ENCODE assay signal across 15 cellular contexts in the genomic region with DNA sequence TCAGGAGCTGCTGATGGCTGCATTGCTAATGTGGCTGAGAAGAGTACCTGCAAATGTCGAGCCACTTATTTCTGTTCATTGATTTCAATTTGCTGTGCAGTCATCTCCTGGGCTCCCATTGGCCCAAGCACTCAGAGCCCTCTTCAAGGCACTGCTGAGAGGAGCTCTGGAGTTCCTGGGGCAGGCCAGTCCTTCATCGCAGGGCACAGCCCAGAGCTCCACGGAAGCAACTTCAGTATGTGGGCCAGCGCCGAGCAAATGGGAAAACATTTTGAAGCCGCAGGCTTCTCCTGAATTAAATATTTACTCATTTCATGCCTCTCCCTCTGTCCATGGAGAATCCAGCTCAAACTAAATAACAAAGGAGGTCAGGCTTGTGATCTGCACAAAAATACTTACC.
DNase-seq lines count a peak whose midpoint lies in the region; ATAC-seq, FAIRE-seq and TF ChIP-seq lines count a peak whose summit lies in the region.
"Had no signal": no experiment of that assay in that cellular context is flagged by ENCODE, and none has a peak within 500 bp of the region (broad histone marks: within the 10 kb centered on the region; RNA-seq: fewer than 3 reads in every experiment).

No MANE protein-coding gene starts in this region.

- intact Hi-C loops in right lobe of liver (cut with DNase I), result no loop called here
- intact Hi-C loops in HepG2 (cut with micrococcal nuclease; ENCODE audit: unreplicated experiment), result no loop called here

- H3K9me3 ChIP-seq in right lobe of liver (no peaks in the 10 kb centered on the region), HepG2 (ENCODE audit: low read length) (no peaks in the 10 kb centered on the region), upper lobe of left lung (no peaks in the 10 kb centered on the region)
- H3K9me3 ChIP-seq: A549 had no signal

- H3K36me3 ChIP-seq in right lobe of liver (no peaks in the 10 kb centered on the region), HepG2 (replicated peaks in 1 of 2; ENCODE audit: control insufficient read depth in 1 of 2, insufficient read depth in 2 of 2, low read length in 2 of 2) (no peaks in the 10 kb centered on the region), upper lobe of left lung (no peaks in the 10 kb centered on the region)

- TF ChIP-seq CTCF in right lobe of liver (IDR thresholded peaks at IDR 0.05) (no peak), HepG2 (CRISPR knock-in tag; IDR thresholded peaks at IDR 0.05) (no peak), upper lobe of left lung (IDR thresholded peaks at IDR 0.05) (no peak)

- H2AFZ ChIP-seq in HepG2 (ENCODE audit: low read length), result no peak overlapping the region

- WGBS in right lobe of liver (ENCODE audit: insufficient coverage, low coverage, low lambda C conversion rate, missing lambda C conversion rate), result 45% methylated on average over 5 of the region's 6 CpGs
- 100% methylated on average over 1 of the region's 6 CpGs for WGBS in HepG2 (ENCODE audit: low lambda C conversion rate)
- WGBS in upper lobe of left lung, 2 donors, result 95% methylated on average over 6 of the region's 6 CpGs; no CpG with 5 or more reads in 1 of the 2 donors

- TF ChIP-seq POLR2A in right lobe of liver (IDR thresholded peaks at IDR 0.05) (no peak), HepG2 (IDR thresholded peaks at IDR 0.05; ENCODE audit: insufficient read depth in 1 of 2, low read depth in 2 of 2, low read length in 2 of 2) (no peak), upper lobe of left lung (IDR thresholded peaks at IDR 0.05) (no peak)

- CTCF ChIA-PET in HepG2 (lab: Yijun Ruan, JAX; ENCODE audit: low intra/inter-chr PET ratio, low total read pairs), result no interaction called here
- CTCF ChIA-PET in T-cell (lab: Charles Lee), result no interaction called here

- no peak overlapping the region for H3K27ac ChIP-seq in right lobe of liver
- H3K27ac ChIP-seq in HepG2 (ENCODE audit: extremely low read length, insufficient read depth, low read length), result no peak overlapping the region
- H3K27ac ChIP-seq in upper lobe of left lung, result no peak overlapping the region
- H3K27ac ChIP-seq: A549 had no signal

- no peaks in the 10 kb centered on the region for H3K27me3 ChIP-seq in right lobe of liver
- H3K27me3 ChIP-seq in HepG2 (ENCODE audit: control insufficient read depth in 1 of 2, insufficient read depth in 2 of 2, low read length in 2 of 2), result no peaks in the 10 kb centered on the region
- no peaks in the 10 kb centered on the region for H3K27me3 ChIP-seq in upper lobe of left lung

- no peak overlapping the region for H3K4me3 ChIP-seq in right lobe of liver
- H3K4me3 ChIP-seq in HepG2 (replicated peaks in 1 of 3; ENCODE audit: insufficient read depth in 1 of 3, low read depth in 2 of 3, low read length in 3 of 3), result no peak overlapping the region
- H3K4me3 ChIP-seq in upper lobe of left lung, result no peak overlapping the region
- H3K4me3 ChIP-seq: A549 had no signal

- TF ChIP-seq EP300 in HepG2 (IDR thresholded peaks at IDR 0.05; ENCODE audit: low read depth in 2 of 2, low read length in 2 of 2), result no peak
- no peak for TF ChIP-seq EP300 in HepG2 (CRISPR knock-in tag; IDR thresholded peaks at IDR 0.05; ENCODE audit: borderline replicate concordance)
- no peak for TF ChIP-seq EP300 in upper lobe of left lung (IDR thresholded peaks at IDR 0.05)

- H3K4me1 Mint-ChIP-seq in T-cell, result no peaks in the 10 kb centered on the region
- H3K4me1 Mint-ChIP-seq: CD8-positive, alpha-beta memory T cell had no signal

- no peaks in the 10 kb centered on the region for H3K9me3 Mint-ChIP-seq in T-cell
- H3K9me3 Mint-ChIP-seq: CD8-positive, alpha-beta memory T cell; HFFc6 had no signal

- BruUV-seq in HepG2 (replicated peaks; lab: Mats Ljungman, UMichigan), result no TSS peak

- no peak overlapping the region for H3K9ac ChIP-seq in HepG2 (ENCODE audit: insufficient read depth, low read depth, low read length)

- no peaks in the 10 kb centered on the region for H3K79me2 ChIP-seq in HepG2 (ENCODE audit: insufficient read depth, low read length)

- H3K4me3 Mint-ChIP-seq in T-cell, result no peak overlapping the region
- H3K4me3 Mint-ChIP-seq: CD14-positive monocyte; CD8-positive, alpha-beta memory T cell; HFFc6 had no signal

- no peak for DNase-seq in right lobe of liver
- DNase-seq in HepG2 (ENCODE audit: low spot score), result no peak
- DNase-seq in NCI-H2081 (lab: John Stamatoyannopoulos, UW), result peak; percentile 64 to 81
- peak; percentile 71 for DNase-seq in NCI-H748 treated with DMSO at 0.1 percent for 48 hours (lab: John Stamatoyannopoulos, UW)
- no peak for DNase-seq in upper lobe of left lung
- no peak for DNase-seq in CD1c-positive myeloid dendritic cell (ENCODE audit: extremely low spot score)
- DNase-seq in T-cell, result no peak
- DNase-seq: CD8-positive, alpha-beta memory T cell; DMS53; GF-D8; HCEC 1CT; HFFc6 had no signal

- no peak for FAIRE-seq in HepG2 (lab: Jason Lieb, UNC)
- FAIRE-seq: A549, HTR-8/SVneo had no signal

- POLR2A ChIA-PET in HepG2 (lab: Yijun Ruan, JAX), result no interaction called here
- POLR2A ChIA-PET in T-cell (lab: Charles Lee), result no interaction called here

- in situ Hi-C loops in HepG2 (cut with HindIII; ENCODE audit: extremely low pct_ligation_motif_present, low pct_unique_long_range_greater_than_20kb), result no loop called here

- H3K4me1 ChIP-seq in right lobe of liver (peaks cover 0 to 4% (median 0%) of the 10 kb centered on the region in 4 donors), HepG2 (ENCODE audit: insufficient read depth, low read length) (no peaks in the 10 kb centered on the region), upper lobe of left lung (peaks cover 0 to 4% (median 0%) of the 10 kb centered on the region in 4 donors)
- H3K4me1 ChIP-seq: A549 had no signal

- H4K20me1 ChIP-seq in HepG2 (ENCODE audit: insufficient read depth, low read length), result no peaks in the 10 kb centered on the region

- ATAC-seq in right lobe of liver (peak in 3 of 4 donors; percentile 25 to 47 (median 42)), HepG2 (no peak), upper lobe of left lung (ENCODE audit: low FRiP score in 2 of 2) (no peak), T-cell (replicated peaks in 1 of 4) (no peak)
- ATAC-seq: A549 had no signal

- H3K4me2 ChIP-seq in HepG2 (ENCODE audit: low read depth, low read length), result no peak overlapping the region
- H3K4me2 ChIP-seq: A549 had no signal

- peaks cover 0 to 8% of the 10 kb centered on the region in 2 donors for H3K27me3 Mint-ChIP-seq in T-cell

- TF ChIP-seq RAD21 in HepG2 (CRISPR knock-in tag; IDR thresholded peaks at IDR 0.05), result no peak

- no peak overlapping the region for H3K27ac Mint-ChIP-seq in T-cell
- H3K27ac Mint-ChIP-seq: CD8-positive, alpha-beta memory T cell; HFFc6 had no signal

- H3K36me3 Mint-ChIP-seq in T-cell, result no peaks in the 10 kb centered on the region
- H3K36me3 Mint-ChIP-seq: CD14-positive monocyte; CD8-positive, alpha-beta memory T cell had no signal

TF ChIP-seq in HepG2, 621 proteins besides CTCF, POLR2A, EP300 and RAD21 (continues in another document):
- TF ChIP-seq SKI (IDR thresholded peaks at IDR 0.05; ENCODE audit: partially characterized antibody) (no peak), FOXK1 (CRISPR knock-in tag; IDR thresholded peaks at IDR 0.05; ENCODE audit: borderline replicate concordance, low read depth) (no peak), ZFYVE20 (CRISPR knock-in tag; IDR thresholded peaks at IDR 0.05; ENCODE audit: borderline replicate concordance, low read depth) (no peak), SRSF4 (IDR thresholded peaks at IDR 0.05; ENCODE audit: low read depth, low read length, poor library complexity, severe bottlenecking) (no peak), ZNF431 (CRISPR knock-in tag; IDR thresholded peaks at IDR 0.05; ENCODE audit: borderline replicate concordance, low read depth) (no peak), KLF13 (CRISPR knock-in tag; IDR thresholded peaks at IDR 0.05) (no peak)
- TF ChIP-seq, protein P1, sequence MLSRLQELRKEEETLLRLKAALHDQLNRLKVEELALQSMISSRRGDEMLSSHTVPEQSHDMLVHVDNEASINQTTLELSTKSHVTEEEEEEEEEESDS (CRISPR knock-in tag; IDR thresholded peaks at IDR 0.05; ENCODE audit: borderline replicate concordance), result no peak
- TF ChIP-seq, protein P2, sequence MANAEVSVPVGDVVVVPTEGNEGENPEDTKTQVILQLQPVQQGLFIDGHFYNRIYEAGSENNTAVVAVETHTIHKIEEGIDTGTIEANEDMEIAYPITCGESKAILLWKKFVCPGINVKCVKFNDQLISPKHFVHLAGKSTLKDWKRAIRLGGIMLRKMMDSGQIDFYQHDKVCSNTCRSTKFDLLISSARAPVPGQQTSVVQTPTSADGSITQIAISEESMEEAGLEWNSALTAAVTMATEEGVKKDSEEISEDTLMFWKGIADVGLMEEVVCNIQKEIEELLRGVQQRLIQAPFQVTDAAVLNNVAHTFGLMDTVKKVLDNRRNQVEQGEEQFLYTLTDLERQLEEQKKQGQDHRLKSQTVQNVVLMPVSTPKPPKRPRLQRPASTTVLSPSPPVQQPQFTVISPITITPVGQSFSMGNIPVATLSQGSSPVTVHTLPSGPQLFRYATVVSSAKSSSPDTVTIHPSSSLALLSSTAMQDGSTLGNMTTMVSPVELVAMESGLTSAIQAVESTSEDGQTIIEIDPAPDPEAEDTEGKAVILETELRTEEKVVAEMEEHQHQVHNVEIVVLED (CRISPR knock-in tag; IDR thresholded peaks at IDR 0.05; ENCODE audit: borderline replicate concordance), result no peak
- TF ChIP-seq, protein P3, sequence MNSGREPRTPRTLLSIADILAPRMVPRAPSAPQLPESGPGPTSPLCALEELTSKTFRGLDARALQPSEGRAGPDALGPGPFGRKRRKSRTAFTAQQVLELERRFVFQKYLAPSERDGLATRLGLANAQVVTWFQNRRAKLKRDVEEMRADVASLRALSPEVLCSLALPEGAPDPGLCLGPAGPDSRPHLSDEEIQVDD (CRISPR knock-in tag; IDR thresholded peaks at IDR 0.05; ENCODE audit: borderline replicate concordance), result no peak

Comparison
In these comparisons a context has a peak if more than half of its experiments do, and no peak if none do; other contexts are left out.
1. ATAC-seq: peak in right lobe of liver (3 of 4); none in HepG2 (single experiment), upper lobe of left lung (0 of 2) and T-cell (0 of 4).
2. DNase-seq: peak in NCI-H2081 (2 of 2) and NCI-H748 treated with DMSO at 0.1 percent for 48 hours (single experiment); none in right lobe of liver (0 of 3), HepG2 (single experiment), upper lobe of left lung (0 of 2), CD1c-positive myeloid dendritic cell (single experiment) and T-cell (0 of 34).